In genomic region chr11:65117206-65118096, GRCh38 we compare ENCODE assay signal across 1 cellular context.
TF ChIP-seq lines count a peak whose summit lies in the region.

Gene ZNHIT2 (minus strand): TSS chr11:65117701. CDS start chr11:65117653, 48 bp downstream.

TF ChIP-seq in HepG2, 621 proteins besides CTCF, POLR2A, EP300 and RAD21 (continued from another document and continues in another):
- TF ChIP-seq ZNF407 (CRISPR knock-in tag; IDR thresholded peaks at IDR 0.05; ENCODE audit: not compliant biosample characterization) (peak; percentile 73), ZNF3 (CRISPR knock-in tag; IDR thresholded peaks at IDR 0.05) (no peak), BORCS8-MEF2B (CRISPR knock-in tag; IDR thresholded peaks at IDR 0.05) (peak; percentile 56; the same call in 1 of the 2 replicates), SMARCC2 (IDR thresholded peaks at IDR 0.05) (no peak), ATF2 (CRISPR knock-in tag; IDR thresholded peaks at IDR 0.05) (peak; percentile 94), ARNT2 (CRISPR knock-in tag; IDR thresholded peaks at IDR 0.05; ENCODE audit: low read depth) (no peak; the same call in none of the 2 replicates), ZNF382 (CRISPR knock-in tag; IDR thresholded peaks at IDR 0.05; ENCODE audit: borderline replicate concordance) (no peak), ZNF878 (CRISPR knock-in tag; IDR thresholded peaks at IDR 0.05) (0 out of 2 replicates have a peak, but pooled peaks have one; percentile 76), ZNF605 (CRISPR knock-in tag; IDR thresholded peaks at IDR 0.05) (peak; percentile 67), ZFP82 (CRISPR knock-in tag; IDR thresholded peaks at IDR 0.05; ENCODE audit: borderline replicate concordance) (peak; percentile 95), ZC3H13 (CRISPR knock-in tag; IDR thresholded peaks at IDR 0.05) (peak; percentile 99), SIX4 (CRISPR knock-in tag; IDR thresholded peaks at IDR 0.05) (no peak), ZNF713 (CRISPR knock-in tag; IDR thresholded peaks at IDR 0.05) (no peak), THRA (CRISPR knock-in tag; IDR thresholded peaks at IDR 0.05; ENCODE audit: borderline replicate concordance) (peak; percentile 26; the same call in 1 of the 2 replicates), TRIM24 (CRISPR knock-in tag; IDR thresholded peaks at IDR 0.05) (no peak), GATA4 (IDR thresholded peaks at IDR 0.05; ENCODE audit: borderline replicate concordance, low read depth) (no peak), PATZ1 (CRISPR knock-in tag; IDR thresholded peaks at IDR 0.05) (peak; percentile 72), KDM5A (IDR thresholded peaks at IDR 0.05; ENCODE audit: borderline replicate concordance, low read length) (peak; percentile 84), RFX3 (CRISPR knock-in tag; IDR thresholded peaks at IDR 0.05) (peak; percentile 85), PTBP1 (IDR thresholded peaks at IDR 0.05; ENCODE audit: low read depth, low read length, poor library complexity, severe bottlenecking) (peak; percentile 61), CCDC6 (CRISPR knock-in tag; IDR thresholded peaks at IDR 0.05) (peak; percentile 81), KMT2A (CRISPR knock-in tag; IDR thresholded peaks at IDR 0.05) (no peak), ZNF12 (CRISPR knock-in tag; IDR thresholded peaks at IDR 0.05) (no peak), AKAP8 (CRISPR knock-in tag; IDR thresholded peaks at IDR 0.05) (peak; percentile 98)
- TF ChIP-seq, protein P1, sequence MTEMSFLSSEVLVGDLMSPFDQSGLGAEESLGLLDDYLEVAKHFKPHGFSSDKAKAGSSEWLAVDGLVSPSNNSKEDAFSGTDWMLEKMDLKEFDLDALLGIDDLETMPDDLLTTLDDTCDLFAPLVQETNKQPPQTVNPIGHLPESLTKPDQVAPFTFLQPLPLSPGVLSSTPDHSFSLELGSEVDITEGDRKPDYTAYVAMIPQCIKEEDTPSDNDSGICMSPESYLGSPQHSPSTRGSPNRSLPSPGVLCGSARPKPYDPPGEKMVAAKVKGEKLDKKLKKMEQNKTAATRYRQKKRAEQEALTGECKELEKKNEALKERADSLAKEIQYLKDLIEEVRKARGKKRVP (CRISPR knock-in tag; IDR thresholded peaks at IDR 0.05): peak in 1 of 2 experiments; percentile 90; a peak in 2 of 4 replicates
- TF ChIP-seq, protein P2, sequence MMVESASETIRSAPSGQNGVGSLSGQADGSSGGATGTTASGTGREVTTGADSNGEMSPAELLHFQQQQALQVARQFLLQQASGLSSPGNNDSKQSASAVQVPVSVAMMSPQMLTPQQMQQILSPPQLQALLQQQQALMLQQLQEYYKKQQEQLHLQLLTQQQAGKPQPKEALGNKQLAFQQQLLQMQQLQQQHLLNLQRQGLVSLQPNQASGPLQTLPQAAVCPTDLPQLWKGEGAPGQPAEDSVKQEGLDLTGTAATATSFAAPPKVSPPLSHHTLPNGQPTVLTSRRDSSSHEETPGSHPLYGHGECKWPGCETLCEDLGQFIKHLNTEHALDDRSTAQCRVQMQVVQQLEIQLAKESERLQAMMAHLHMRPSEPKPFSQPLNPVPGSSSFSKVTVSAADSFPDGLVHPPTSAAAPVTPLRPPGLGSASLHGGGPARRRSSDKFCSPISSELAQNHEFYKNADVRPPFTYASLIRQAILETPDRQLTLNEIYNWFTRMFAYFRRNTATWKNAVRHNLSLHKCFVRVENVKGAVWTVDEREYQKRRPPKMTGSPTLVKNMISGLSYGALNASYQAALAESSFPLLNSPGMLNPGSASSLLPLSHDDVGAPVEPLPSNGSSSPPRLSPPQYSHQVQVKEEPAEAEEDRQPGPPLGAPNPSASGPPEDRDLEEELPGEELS (CRISPR knock-in tag; IDR thresholded peaks at IDR 0.05): 0 out of 2 replicates have a peak, but pooled peaks have one; percentile 41
- TF ChIP-seq, protein P3, sequence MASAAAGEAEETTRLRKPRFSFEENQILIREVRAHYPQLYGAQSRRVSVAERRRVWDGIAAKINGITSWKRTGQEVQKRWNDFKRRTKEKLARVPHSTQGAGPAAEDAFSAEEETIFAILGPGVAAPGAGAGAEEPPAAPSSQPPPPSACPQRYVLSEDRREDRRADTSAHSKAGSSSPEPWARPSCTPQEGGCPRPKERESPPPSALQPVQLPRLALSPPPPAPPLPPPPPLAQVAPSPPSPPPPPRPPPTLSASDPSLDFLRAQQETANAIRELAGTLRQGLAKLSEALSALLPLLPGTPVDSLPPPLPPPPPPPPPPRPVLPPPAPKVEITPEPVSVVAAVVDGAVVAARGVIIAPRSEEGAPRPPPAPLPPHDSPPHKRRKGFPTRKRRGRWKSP (CRISPR knock-in tag; IDR thresholded peaks at IDR 0.05): peak; percentile 84
- TF ChIP-seq, protein P4, sequence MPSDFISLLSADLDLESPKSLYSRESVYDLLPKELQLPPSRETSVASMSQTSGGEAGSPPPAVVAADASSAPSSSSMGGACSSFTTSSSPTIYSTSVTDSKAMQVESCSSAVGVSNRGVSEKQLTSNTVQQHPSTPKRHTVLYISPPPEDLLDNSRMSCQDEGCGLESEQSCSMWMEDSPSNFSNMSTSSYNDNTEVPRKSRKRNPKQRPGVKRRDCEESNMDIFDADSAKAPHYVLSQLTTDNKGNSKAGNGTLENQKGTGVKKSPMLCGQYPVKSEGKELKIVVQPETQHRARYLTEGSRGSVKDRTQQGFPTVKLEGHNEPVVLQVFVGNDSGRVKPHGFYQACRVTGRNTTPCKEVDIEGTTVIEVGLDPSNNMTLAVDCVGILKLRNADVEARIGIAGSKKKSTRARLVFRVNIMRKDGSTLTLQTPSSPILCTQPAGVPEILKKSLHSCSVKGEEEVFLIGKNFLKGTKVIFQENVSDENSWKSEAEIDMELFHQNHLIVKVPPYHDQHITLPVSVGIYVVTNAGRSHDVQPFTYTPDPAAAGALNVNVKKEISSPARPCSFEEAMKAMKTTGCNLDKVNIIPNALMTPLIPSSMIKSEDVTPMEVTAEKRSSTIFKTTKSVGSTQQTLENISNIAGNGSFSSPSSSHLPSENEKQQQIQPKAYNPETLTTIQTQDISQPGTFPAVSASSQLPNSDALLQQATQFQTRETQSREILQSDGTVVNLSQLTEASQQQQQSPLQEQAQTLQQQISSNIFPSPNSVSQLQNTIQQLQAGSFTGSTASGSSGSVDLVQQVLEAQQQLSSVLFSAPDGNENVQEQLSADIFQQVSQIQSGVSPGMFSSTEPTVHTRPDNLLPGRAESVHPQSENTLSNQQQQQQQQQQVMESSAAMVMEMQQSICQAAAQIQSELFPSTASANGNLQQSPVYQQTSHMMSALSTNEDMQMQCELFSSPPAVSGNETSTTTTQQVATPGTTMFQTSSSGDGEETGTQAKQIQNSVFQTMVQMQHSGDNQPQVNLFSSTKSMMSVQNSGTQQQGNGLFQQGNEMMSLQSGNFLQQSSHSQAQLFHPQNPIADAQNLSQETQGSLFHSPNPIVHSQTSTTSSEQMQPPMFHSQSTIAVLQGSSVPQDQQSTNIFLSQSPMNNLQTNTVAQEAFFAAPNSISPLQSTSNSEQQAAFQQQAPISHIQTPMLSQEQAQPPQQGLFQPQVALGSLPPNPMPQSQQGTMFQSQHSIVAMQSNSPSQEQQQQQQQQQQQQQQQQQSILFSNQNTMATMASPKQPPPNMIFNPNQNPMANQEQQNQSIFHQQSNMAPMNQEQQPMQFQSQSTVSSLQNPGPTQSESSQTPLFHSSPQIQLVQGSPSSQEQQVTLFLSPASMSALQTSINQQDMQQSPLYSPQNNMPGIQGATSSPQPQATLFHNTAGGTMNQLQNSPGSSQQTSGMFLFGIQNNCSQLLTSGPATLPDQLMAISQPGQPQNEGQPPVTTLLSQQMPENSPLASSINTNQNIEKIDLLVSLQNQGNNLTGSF (CRISPR knock-in tag; IDR thresholded peaks at IDR 0.05): peak; percentile 76; the same call in 1 of the 2 replicates
- TF ChIP-seq, protein P5, sequence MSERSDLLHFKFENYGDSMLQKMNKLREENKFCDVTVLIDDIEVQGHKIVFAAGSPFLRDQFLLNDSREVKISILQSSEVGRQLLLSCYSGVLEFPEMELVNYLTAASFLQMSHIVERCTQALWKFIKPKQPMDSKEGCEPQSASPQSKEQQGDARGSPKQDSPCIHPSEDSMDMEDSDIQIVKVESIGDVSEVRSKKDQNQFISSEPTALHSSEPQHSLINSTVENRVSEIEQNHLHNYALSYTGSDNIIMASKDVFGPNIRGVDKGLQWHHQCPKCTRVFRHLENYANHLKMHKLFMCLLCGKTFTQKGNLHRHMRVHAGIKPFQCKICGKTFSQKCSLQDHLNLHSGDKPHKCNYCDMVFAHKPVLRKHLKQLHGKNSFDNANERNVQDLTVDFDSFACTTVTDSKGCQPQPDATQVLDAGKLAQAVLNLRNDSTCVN (CRISPR knock-in tag; IDR thresholded peaks at IDR 0.05; ENCODE audit: borderline replicate concordance): no peak; the same call in 1 of the 2 replicates
